ENCODE assay signal across 1 cellular context in genomic region chr1:27489973-27490741, GRCh38.
TF ChIP-seq lines count a peak whose summit lies in the region.

TSS of gene WASF2 (minus strand) at chr1:27490167. CDS start at chr1:27428890, 61,277 bp downstream.

TF ChIP-seq in GM12878, 131 proteins besides CTCF, POLR2A, EP300 and RAD21 (continued from another document and continues in another):
- TF ChIP-seq USF2 (IDR thresholded peaks at IDR 0.05; ENCODE audit: borderline replicate concordance, low read depth, low read length) (no peak; the same call in 1 of the 2 replicates), ZBTB33 (IDR thresholded peaks at IDR 0.05) (peak; percentile 56), HDGF (IDR thresholded peaks at IDR 0.05) (no peak), SRF (IDR thresholded peaks at IDR 0.05; ENCODE audit: low read depth in 2 of 2, low read length in 2 of 2) (no peak), PKNOX1 (IDR thresholded peaks at IDR 0.05) (peak; percentile 97), MEF2A (IDR thresholded peaks at IDR 0.05; ENCODE audit: insufficient read depth, low read depth, low read length) (no peak), MYB (IDR thresholded peaks at IDR 0.05; ENCODE audit: borderline replicate concordance, low read depth, low read length) (no peak), RELB (IDR thresholded peaks at IDR 0.05; ENCODE audit: low read depth) (peak; percentile 97), IRF3 (IDR thresholded peaks at IDR 0.05) (peak; percentile 79), PAX8 (IDR thresholded peaks at IDR 0.05) (no peak), ASH2L (IDR thresholded peaks at IDR 0.05; ENCODE audit: borderline replicate concordance, low read depth) (no peak), TCF7 (IDR thresholded peaks at IDR 0.05; ENCODE audit: borderline replicate concordance) (no peak), ZNF384 (IDR thresholded peaks at IDR 0.05; ENCODE audit: borderline replicate concordance, low read depth, low read length) (no peak), EZH2 (IDR thresholded peaks at IDR 0.05; ENCODE audit: borderline replicate concordance, control insufficient read depth, low read depth, low read length) (no peak), E2F4 (IDR thresholded peaks at IDR 0.05; ENCODE audit: low read depth, low read length) (0 out of 2 replicates have a peak, but pooled peaks have one; percentile 20), JUND (IDR thresholded peaks at IDR 0.05; ENCODE audit: low read depth, low read length) (peak; percentile 97), SKIL (IDR thresholded peaks at IDR 0.05; ENCODE audit: low read depth, poor library complexity, severe bottlenecking) (peak; percentile 99), ZNF274 (IDR thresholded peaks at IDR 0.05; ENCODE audit: insufficient read depth, insufficient read length) (no peak), MTA3 (IDR thresholded peaks at IDR 0.05; ENCODE audit: borderline replicate concordance, low read length) (no peak), BACH1 (IDR thresholded peaks at IDR 0.05; ENCODE audit: borderline replicate concordance) (peak; percentile 74; the same call in 1 of the 2 replicates), RBBP5 (conservative IDR thresholded peaks at IDR 0.05) (no peak), ZNF622 (IDR thresholded peaks at IDR 0.05) (no peak), BCLAF1 (IDR thresholded peaks at IDR 0.05) (peak; percentile 97), ZBTB11 (CRISPR knock-in tag; IDR thresholded peaks at IDR 0.05) (no peak), WRNIP1 (IDR thresholded peaks at IDR 0.05; ENCODE audit: borderline replicate concordance, low read depth, low read length) (no peak), SMC3 (IDR thresholded peaks at IDR 0.05; ENCODE audit: borderline replicate concordance, low read length) (no peak; the same call in 1 of the 2 replicates), KDM1A (IDR thresholded peaks at IDR 0.05; ENCODE audit: borderline replicate concordance) (no peak), BMI1 (IDR thresholded peaks at IDR 0.05; ENCODE audit: borderline replicate concordance) (no peak), PAX5 (IDR thresholded peaks at IDR 0.05; ENCODE audit: borderline replicate concordance, low read depth, low read length) (no peak), MAX (IDR thresholded peaks at IDR 0.05; ENCODE audit: low read depth, low read length) (0 out of 2 replicates have a peak, but pooled peaks have one; percentile 33), BHLHE40 (IDR thresholded peaks at IDR 0.05; ENCODE audit: borderline replicate concordance in 1 of 2, low read depth in 2 of 2, low read length in 1 of 2) (peak; percentile 97 to 98), YBX1 (IDR thresholded peaks at IDR 0.05) (no peak), KAT2A (conservative IDR thresholded peaks at IDR 0.05; ENCODE audit: control insufficient read depth, low read depth, low read length) (no peak), SMAD5 (IDR thresholded peaks at IDR 0.05; ENCODE audit: low read depth) (no peak), IKZF2 (IDR thresholded peaks at IDR 0.05) (peak in 1 of 2 experiments; percentile 41; a peak in 1 of 4 replicates), E4F1 (IDR thresholded peaks at IDR 0.05; ENCODE audit: borderline replicate concordance, partially characterized antibody) (peak; percentile 96), SP1 (IDR thresholded peaks at IDR 0.05; ENCODE audit: low read depth, low read length) (peak; percentile 95), ZNF24 (IDR thresholded peaks at IDR 0.05) (no peak), GATAD2B (conservative IDR thresholded peaks at IDR 0.05; ENCODE audit: low read depth) (peak; percentile 69), ZBED1 (IDR thresholded peaks at IDR 0.05; ENCODE audit: borderline replicate concordance) (no peak), ZNF217 (IDR thresholded peaks at IDR 0.05) (no peak)
